Comparison of ENCODE assay signal across 8 cellular contexts in the genomic region with DNA sequence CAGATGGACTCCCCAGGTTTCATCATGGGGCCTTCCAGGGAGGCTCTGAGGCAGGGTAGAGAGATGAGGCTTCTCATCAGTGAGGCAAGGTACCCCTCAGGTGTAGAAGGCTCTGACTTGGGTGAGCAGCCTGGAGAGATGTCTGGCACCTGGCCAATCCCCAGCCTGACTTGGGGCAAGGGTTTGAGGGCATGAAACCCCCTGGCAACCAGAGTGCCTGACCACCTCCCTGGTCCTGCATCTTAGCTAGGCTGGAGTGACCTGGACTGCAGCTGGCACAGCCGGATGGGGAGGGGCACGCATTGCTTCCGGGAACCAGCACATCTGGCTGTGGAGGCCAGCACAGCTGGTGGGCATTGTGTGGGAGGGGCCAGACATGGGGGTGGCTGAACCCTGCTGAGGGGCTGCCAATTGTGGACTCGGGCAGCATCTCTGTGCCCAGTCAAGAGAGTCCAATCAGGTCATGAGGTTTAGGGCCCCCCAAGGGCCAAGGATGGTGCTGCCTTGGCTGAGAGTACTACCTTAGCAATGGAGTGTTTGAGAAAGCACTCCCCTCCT. TPM values are rescaled to one million over a fixed set of nuclear protein-coding genes. Genes with fewer than 3 reads are reported as not detected.
A peak's percentile ranks its signal among the peaks of the same experiment; 100 is the strongest.
DNase-seq lines count a peak whose midpoint lies in the region; ATAC-seq and TF ChIP-seq lines count a peak whose summit lies in the region.

No MANE protein-coding gene starts in this region.

- intact Hi-C loops in left colon (cut with DNase I, micrococcal nuclease), result no loop called here

- peak overlapping the region in 4 of 5 donors; percentile 35 to 63 (median 56) for H3K4me3 Mint-ChIP-seq in immature natural killer cell

- H3K9me3 ChIP-seq in subcutaneous abdominal adipose tissue (ENCODE audit: control insufficient read depth in 5 of 5, low read length in 5 of 5) (no peaks in the 10 kb centered on the region), BE2C (no peaks in the 10 kb centered on the region)

- H3K27me3 ChIP-seq in subcutaneous abdominal adipose tissue (ENCODE audit: control insufficient read depth in 5 of 5, insufficient read depth in 4 of 5, low read length in 5 of 5), result no peaks in the 10 kb centered on the region
- H3K27me3 ChIP-seq in BE2C, result no peaks in the 10 kb centered on the region

- H3K4me1 Mint-ChIP-seq in immature natural killer cell, result peaks cover 21 to 23% of the 10 kb centered on the region in 2 donors

- peak overlapping the region in 4 of 5 donors; percentile 85 to 88 (median 87) for H3K9ac ChIP-seq in subcutaneous abdominal adipose tissue (ENCODE audit: low read length in 5 of 5)

- TF ChIP-seq CTCF in astrocyte of the spinal cord (IDR thresholded peaks at IDR 0.05; ENCODE audit: low read depth, low read length) (no peak), BE2C (IDR thresholded peaks at IDR 0.05; ENCODE audit: low read depth, low read length) (no peak)

- H3K36me3 Mint-ChIP-seq in immature natural killer cell, result no peaks in the 10 kb centered on the region

- H3K4me1 ChIP-seq in subcutaneous abdominal adipose tissue (ENCODE audit: control insufficient read depth in 5 of 5, insufficient read depth in 5 of 5, low read length in 5 of 5) (peaks cover 6 to 47% (median 42%) of the 10 kb centered on the region in 5 donors), BE2C (peaks cover 5% of the 10 kb centered on the region; the same call in 1 of the 2 replicates)

- H3K9me3 Mint-ChIP-seq in immature natural killer cell, result no peaks in the 10 kb centered on the region

- no peak for ATAC-seq in left colon
- no peak for ATAC-seq in GM19452 (IDR thresholded peaks at IDR 0.05; ENCODE audit: unreplicated experiment)

- peak overlapping the region; percentile 72 for H3K4me3 ChIP-seq in astrocyte of the spinal cord (ENCODE audit: low read depth, low read length)
- H3K4me3 ChIP-seq in subcutaneous abdominal adipose tissue (ENCODE audit: low read depth in 1 of 5, low read length in 5 of 5), result peak overlapping the region; percentile 48 to 79 (median 73)
- no peak overlapping the region for H3K4me3 ChIP-seq in BE2C (ENCODE audit: low read depth, low read length)

- in situ Hi-C loops in astrocyte of the spinal cord (cut with HindIII; ENCODE audit: low sequenced_read_pairs), result no loop called here

- H3K27ac Mint-ChIP-seq in immature natural killer cell, result no peak overlapping the region

- H3K27me3 Mint-ChIP-seq in immature natural killer cell (ENCODE audit: low read depth in 3 of 3), result peaks cover 0 to 3% (median 2%) of the 10 kb centered on the region in 3 donors

- peaks cover 0 to 26% (median 17%) of the 10 kb centered on the region in 5 donors for H3K36me3 ChIP-seq in subcutaneous abdominal adipose tissue (ENCODE audit: control insufficient read depth in 5 of 5, insufficient read depth in 5 of 5, low read length in 5 of 5)
- H3K36me3 ChIP-seq in BE2C, result no peaks in the 10 kb centered on the region

- DNase-seq in NCI-H146 (lab: John Stamatoyannopoulos, UW), result peak; percentile 2
- no peak for DNase-seq in NCI-H146 treated with DMSO at 0.1 percent for 48 hours (lab: John Stamatoyannopoulos, UW; ENCODE audit: unreplicated experiment)
- DNase-seq in astrocyte of the spinal cord (ENCODE audit: low read depth, low spot score), result no peak
- no peak for DNase-seq in immature natural killer cell
- DNase-seq in BE2C, result no peak
- DNase-seq in left colon, result no peak

- peak overlapping the region; percentile 83 for H3K27ac ChIP-seq in subcutaneous abdominal adipose tissue (ENCODE audit: low read depth, low read length)

RNA-seq across cellular contexts. Expression of a gene that starts 1.9 kb away (rescaled TPM):
- polyA plus RNA-seq in immature natural killer cell, result under 1 TPM in 2 of 3 donors, not detected in 1; 0.16 to 0.24 TPM
- 3.4 TPM for polyA plus RNA-seq in BE2C (2012; ENCODE audit: insufficient read depth, insufficient read length, low read depth)
- 10 to 100 TPM in 1 of 2 donors, 1 to 10 TPM in 1; 5.7 to 11.8 TPM for total RNA-seq in left colon

RNA-seq across cellular contexts. Expression of a gene that starts 29.9 kb away (rescaled TPM):
- not detected for polyA plus RNA-seq in immature natural killer cell
- polyA plus RNA-seq in BE2C (2012; ENCODE audit: insufficient read depth, insufficient read length, low read depth), result not detected
- not detected for total RNA-seq in left colon

RNA-seq across cellular contexts. Expression of a gene that starts 47.2 kb away (rescaled TPM):
- polyA plus RNA-seq in immature natural killer cell, result not detected
- not detected for polyA plus RNA-seq in BE2C (2012; ENCODE audit: insufficient read depth, insufficient read length, low read depth)
- total RNA-seq in left colon, result under 1 TPM in 1 of 2 donors, not detected in 1; 0.28 TPM

RNA-seq across cellular contexts. Expression of a gene that starts 54.9 kb away (rescaled TPM):
- polyA plus RNA-seq in immature natural killer cell, result 10 to 100 TPM in 1 of 3 donors, 1 to 10 TPM in 2; 6.9 to 15.9 (median 7.4) TPM
- 20.9 TPM for polyA plus RNA-seq in BE2C (2012; ENCODE audit: insufficient read depth, insufficient read length, low read depth)
- total RNA-seq in left colon, result 10 to 100 TPM; 54.1 to 63.9 TPM
